In the genomic region with DNA sequence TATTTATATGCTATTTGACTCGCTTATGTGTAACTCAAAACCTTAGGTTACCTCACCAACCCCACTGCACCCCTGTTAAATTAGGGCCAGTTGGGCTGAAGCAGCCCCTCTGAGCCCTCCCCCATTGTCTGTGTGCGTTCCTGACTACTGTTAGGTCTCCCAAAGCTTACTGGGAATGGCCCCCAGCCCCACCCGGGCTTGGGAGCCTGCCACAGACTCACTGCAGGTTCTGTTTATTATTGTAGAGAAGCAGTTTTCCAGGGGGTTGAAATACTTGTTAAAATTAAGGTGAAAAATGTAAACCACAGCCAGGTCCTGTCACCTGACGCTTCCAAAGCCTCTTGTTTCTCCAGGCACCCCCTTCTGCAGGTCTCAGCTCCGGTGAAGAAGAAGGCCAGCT, we compare ENCODE assay signal across 7 cellular contexts.
"Had no signal": no experiment of that assay in that cellular context is flagged by ENCODE, and none has a peak within 500 bp of the region (broad histone marks: within the 10 kb centered on the region; RNA-seq: fewer than 3 reads in every experiment).

No MANE protein-coding gene starts in this region.

- H3K27ac ChIP-seq: HL-60 had no signal

- H3K27ac Mint-ChIP-seq: GM23338, HFFc6, IgD-negative memory B cell had no signal

- H3K4me3 ChIP-seq: GM23338, HAP-1 had no signal

- H3K4me2 ChIP-seq: GM23338 had no signal

- H3K4me1 ChIP-seq: HAP-1 had no signal

- DNase-seq: HFFc6 had no signal

- H3K9me3 Mint-ChIP-seq: GM23338, HFFc6, IgD-negative memory B cell had no signal

- H3K36me3 ChIP-seq: HAP-1 had no signal

- H3K36me3 Mint-ChIP-seq: IgD-negative memory B cell had no signal

- H3K4me1 Mint-ChIP-seq: IgD-negative memory B cell had no signal

- H3K9me3 ChIP-seq: HAP-1 had no signal

- H3K4me3 Mint-ChIP-seq: GM23338, HFFc6, IgD-negative memory B cell had no signal

- H2AFZ ChIP-seq: GM23338 had no signal

- ATAC-seq: GM23338, HCT116, HepG2 had no signal
